Comparison of ENCODE assay signal across 9 cellular contexts in genomic region chr18:58525928-58526424, GRCh38.
DNase-seq lines count a peak whose midpoint lies in the region; ATAC-seq and TF ChIP-seq lines count a peak whose summit lies in the region.
"Had no signal": no experiment of that assay in that cellular context is flagged by ENCODE, and none has a peak within 500 bp of the region (broad histone marks: within the 10 kb centered on the region; RNA-seq: fewer than 3 reads in every experiment).

No MANE protein-coding gene starts in this region.

- H3K9me3 Mint-ChIP-seq in IgD-negative memory B cell: no peaks in the 10 kb centered on the region
- H3K9me3 Mint-ChIP-seq in naive B cell: no peaks in the 10 kb centered on the region
- H3K9me3 Mint-ChIP-seq: activated T-cell treated with anti-CD3 and anti-CD28 coated beads, Interleukin-2, amount 50 U/mL, for 4 hours had no signal

- no peaks in the 10 kb centered on the region for H3K9me2 ChIP-seq in GM23248 (ENCODE audit: insufficient read depth)

- no peaks in the 10 kb centered on the region for H4K20me1 ChIP-seq in GM23248 (ENCODE audit: insufficient read depth)

- peaks cover 21% of the 10 kb centered on the region for H3K36me3 ChIP-seq in GM23248 (ENCODE audit: low read depth)

- TF ChIP-seq CTCF in GM13976 (IDR thresholded peaks at IDR 0.05; ENCODE audit: borderline replicate concordance, control extremely low read depth, extremely low read depth, insufficient read depth, missing control alignments): no peak

- H3K4me1 ChIP-seq in GM23248 (ENCODE audit: insufficient read depth): peaks cover 10% of the 10 kb centered on the region

- H3K27me3 ChIP-seq in GM23248 (replicated peaks; ENCODE audit: insufficient read depth): no peaks in the 10 kb centered on the region

- H3K9ac ChIP-seq in GM23248: no peak overlapping the region

- H3K27ac ChIP-seq in GM23248: no peak overlapping the region

- 93 to 100% methylated on average over 1 of the region's 1 CpG for WGBS in GM23248 (ENCODE audit: low coverage in 1 of 2, low lambda C conversion rate in 2 of 2, missing lambda C conversion rate in 2 of 2), 2 experiments

- no peaks in the 10 kb centered on the region for H3K36me3 Mint-ChIP-seq in IgD-negative memory B cell
- H3K36me3 Mint-ChIP-seq in naive B cell: no peaks in the 10 kb centered on the region

- H3K9me3 ChIP-seq in GM23248 (ENCODE audit: low read depth): no peaks in the 10 kb centered on the region

- H3K4me2 ChIP-seq in GM23248 (ENCODE audit: unreplicated experiment): no peak overlapping the region

- no peaks in the 10 kb centered on the region; the same call in 1 of the 2 replicates for H3F3A ChIP-seq in GM23248 (ENCODE audit: insufficient read depth)

- no peaks in the 10 kb centered on the region for H3K79me2 ChIP-seq in GM23248 (ENCODE audit: insufficient read depth)

- peak overlapping the region in 2 of 3 donors; percentile 1 to 88 for H3K27ac Mint-ChIP-seq in IgD-negative memory B cell
- peak overlapping the region in 5 of 6 donors; percentile 22 to 91 (median 59) for H3K27ac Mint-ChIP-seq in naive B cell

- H3K4me1 Mint-ChIP-seq in IgD-negative memory B cell (peaks cover 18 to 27% (median 22%) of the 10 kb centered on the region in 3 donors), naive B cell (peaks cover 20 to 31% (median 22%) of the 10 kb centered on the region in 3 donors)

- DNase-seq in naive B cell (peak; percentile 34), GM23248 (no peak), GM13976 (ENCODE audit: low spot score) (no peak), NCI-H345 (lab: John Stamatoyannopoulos, UW) (no peak)
- DNase-seq: activated T-cell treated with anti-CD3 and anti-CD28 coated beads, Interleukin-2, amount 50 U/mL, for 4 hours; NCI-H2081 had no signal

- in situ Hi-C loops in GM23248 (cut with MboI): no loop called here
- in situ Hi-C loops in GM13976 (cut with MboI; ENCODE audit: low sequenced_read_pairs, unreplicated experiment): loop anchor here (5.0 kb wide), 1 partner anchor 236 kb away; no protein-coding TSS in a partner anchor

- H3K4me3 Mint-ChIP-seq in IgD-negative memory B cell (peak overlapping the region in 2 of 4 donors; percentile 49 to 55), naive B cell (peak overlapping the region in 2 of 8 donors; percentile 42 to 47)
- H3K4me3 Mint-ChIP-seq: activated T-cell treated with anti-CD3 and anti-CD28 coated beads, Interleukin-2, amount 50 U/mL, for 4 hours had no signal

- no peaks in the 10 kb centered on the region for H3K27me3 Mint-ChIP-seq in IgD-negative memory B cell
- H3K27me3 Mint-ChIP-seq in naive B cell: no peaks in the 10 kb centered on the region

- ATAC-seq in GM18907 (IDR thresholded peaks at IDR 0.05; ENCODE audit: unreplicated experiment) (peak; percentile 45), GM21825 (IDR thresholded peaks at IDR 0.05; ENCODE audit: unreplicated experiment) (peak; percentile 50), naive B cell (ENCODE audit: low read depth in 2 of 2) (peak; percentile 75)

- H3K4me3 ChIP-seq in GM23248: no peak overlapping the region

- no peak overlapping the region for H2AFZ ChIP-seq in GM23248
